8 cellular contexts compared by ENCODE assay signal in genomic region chr1:16073490-16074104, GRCh38. TPM values are rescaled to one million over a fixed set of nuclear protein-coding genes. Genes with fewer than 3 reads are reported as not detected.
DNase-seq lines count a peak whose midpoint lies in the region; TF ChIP-seq lines count a peak whose summit lies in the region.

Gene FAM131C (minus strand): TSS chr1:16073651. CDS start chr1:16073442, 209 bp downstream.

- H3K27me3 ChIP-seq in left ventricle myocardium inferior (ENCODE audit: low read depth) (peaks cover 16% of the 10 kb centered on the region), skeletal muscle satellite cell (ENCODE audit: control insufficient read depth, insufficient read depth, low read length) (no peaks in the 10 kb centered on the region)

- H3K4me1 ChIP-seq in OCI-LY7 (ENCODE audit: insufficient read depth, low read length, poor library complexity, severe bottlenecking) (peaks cover 11% of the 10 kb centered on the region), left ventricle myocardium inferior (peaks cover 48% of the 10 kb centered on the region), skeletal muscle satellite cell (ENCODE audit: control insufficient read depth, insufficient read depth, low read length) (peaks cover 44% of the 10 kb centered on the region)

- H3K27me3 Mint-ChIP-seq in activated naive CD4-positive, alpha-beta T cell treated with anti-CD3 and anti-CD28 coated beads, Interleukin-2, amount 10 ng/mL, durations not matched to agents 7 days and 5 days: peaks cover 67% of the 10 kb centered on the region

- H3K9me2 ChIP-seq in OCI-LY7 (ENCODE audit: insufficient read depth, low read length): no peaks in the 10 kb centered on the region

- DNase-seq in NCI-H2196 (lab: John Stamatoyannopoulos, UW; ENCODE audit: unreplicated experiment) (peak; percentile 62), NCI-H2196 treated with DMSO at 0.1 percent for 48 hours (lab: John Stamatoyannopoulos, UW; ENCODE audit: unreplicated experiment) (no peak), OCI-LY7 (ENCODE audit: low spot score) (peak; percentile 51), left ventricle myocardium inferior (no peak), NCI-H1048 (lab: John Stamatoyannopoulos, UW) (no peak), NCI-H2107 (lab: John Stamatoyannopoulos, UW) (no peak)
- DNase-seq in activated naive CD4-positive, alpha-beta T cell treated with anti-CD3 and anti-CD28 coated beads, Interleukin-2, amount 10 ng/mL, durations not matched to agents 7 days and 5 days: peak; percentile 49

- H3K79me2 ChIP-seq in OCI-LY7 (ENCODE audit: insufficient read depth, low read depth, low read length): no peaks in the 10 kb centered on the region

- H3K36me3 ChIP-seq in OCI-LY7 (ENCODE audit: insufficient read depth, low read length) (no peaks in the 10 kb centered on the region), left ventricle myocardium inferior (no peaks in the 10 kb centered on the region), skeletal muscle satellite cell (ENCODE audit: insufficient read depth, low read length) (no peaks in the 10 kb centered on the region)

- no TSS peak for BruUV-seq in OCI-LY7 (replicated peaks; lab: Mats Ljungman, UMichigan)

- H3K27ac ChIP-seq in OCI-LY7 (ENCODE audit: low read depth, low read length, poor library complexity, severe bottlenecking): no peak within 1 kb of the TSS
- H3K27ac ChIP-seq in left ventricle myocardium inferior (replicated peaks): no peak within 1 kb of the TSS

- peaks cover 34% of the 10 kb centered on the region for H3K4me1 Mint-ChIP-seq in activated naive CD4-positive, alpha-beta T cell treated with anti-CD3 and anti-CD28 coated beads, Interleukin-2, amount 10 ng/mL, durations not matched to agents 7 days and 5 days

- H2AFZ ChIP-seq in OCI-LY7 (ENCODE audit: low read length): peak within 1 kb of the TSS; percentile 65; the same call in 1 of the 2 replicates

- POLR2A ChIA-PET in OCI-LY7 (lab: Charles Lee): interaction anchor here (0.6 kb wide), 1 partner anchor 1481 kb away, joined by 4 read pairs; no protein-coding TSS in a partner anchor

- CTCF ChIA-PET in OCI-LY7 (lab: Charles Lee; ENCODE audit: unreplicated experiment): interaction anchor here (1.0 kb wide), 1 partner anchor 18 kb away, joined by 3 read pairs; no protein-coding TSS in a partner anchor
- CTCF ChIA-PET in activated naive CD4-positive, alpha-beta T cell treated with anti-CD3 and anti-CD28 coated beads, Interleukin-2, amount 10 ng/mL, durations not matched to agents 7 days and 5 days (lab: Charles Lee): interaction anchor here (0.8 to 2.3 kb wide), 11 partner anchors 8 to 175 kb away, joined by 3 to 11 read pairs (median 3); no protein-coding TSS in a partner anchor

- peaks cover 2% of the 10 kb centered on the region for H3K36me3 Mint-ChIP-seq in activated naive CD4-positive, alpha-beta T cell treated with anti-CD3 and anti-CD28 coated beads, Interleukin-2, amount 10 ng/mL, durations not matched to agents 7 days and 5 days

- intact Hi-C loops in OCI-LY7 (cut with micrococcal nuclease; ENCODE audit: unreplicated experiment) (no loop called here), left ventricle myocardium inferior (cut with micrococcal nuclease) (no loop called here)

- no peak within 1 kb of the TSS for H3K27ac Mint-ChIP-seq in activated naive CD4-positive, alpha-beta T cell treated with anti-CD3 and anti-CD28 coated beads, Interleukin-2, amount 10 ng/mL, durations not matched to agents 7 days and 5 days

- peak within 1 kb of the TSS; percentile 83 for H3K4me2 ChIP-seq in OCI-LY7 (ENCODE audit: low read length)
- H3K4me2 ChIP-seq in skeletal muscle satellite cell (ENCODE audit: low read length): peak within 1 kb of the TSS; percentile 77

- no peaks in the 10 kb centered on the region for H3K9me3 ChIP-seq in OCI-LY7 (ENCODE audit: low read length)
- H3K9me3 ChIP-seq in left ventricle myocardium inferior (replicated peaks): no peaks in the 10 kb centered on the region
- no peaks in the 10 kb centered on the region for H3K9me3 ChIP-seq in skeletal muscle satellite cell (replicated peaks; ENCODE audit: low read length)

- H3K4me3 ChIP-seq in OCI-LY7 (ENCODE audit: low read depth, low read length, poor library complexity, severe bottlenecking): peak within 1 kb of the TSS; percentile 63
- peak within 1 kb of the TSS; percentile 67 for H3K4me3 ChIP-seq in left ventricle myocardium inferior
- H3K4me3 ChIP-seq in skeletal muscle satellite cell (ENCODE audit: low read length): peak within 1 kb of the TSS; percentile 60

- no peaks in the 10 kb centered on the region for H3K9me3 Mint-ChIP-seq in activated naive CD4-positive, alpha-beta T cell treated with anti-CD3 and anti-CD28 coated beads, Interleukin-2, amount 10 ng/mL, durations not matched to agents 7 days and 5 days

- peak within 1 kb of the TSS; percentile 40 for H3K9ac ChIP-seq in skeletal muscle satellite cell (ENCODE audit: low read depth, low read length)

- TF ChIP-seq CTCF in OCI-LY7 (conservative IDR thresholded peaks at IDR 0.05; ENCODE audit: low read length): peak; percentile 57; the same call in 1 of the 2 replicates
- peak; percentile 52 for TF ChIP-seq CTCF in left ventricle myocardium inferior (IDR thresholded peaks at IDR 0.05; ENCODE audit: borderline replicate concordance)

- H3K4me3 Mint-ChIP-seq in activated naive CD4-positive, alpha-beta T cell treated with anti-CD3 and anti-CD28 coated beads, Interleukin-2, amount 10 ng/mL, durations not matched to agents 7 days and 5 days: peak within 1 kb of the TSS; percentile 67

- H4K20me1 ChIP-seq in OCI-LY7 (ENCODE audit: insufficient read depth, low read length): no peaks in the 10 kb centered on the region

RNA-seq across cellular contexts. Expression of gene FAM131C, which starts in this region (rescaled TPM):
- total RNA-seq in OCI-LY7 (2014; rRNA removed; shearing (Covaris generic)): not detected in 2 replicates
- total RNA-seq in OCI-LY7 (2022) (not detected in 2 replicates), left ventricle myocardium inferior (5.4 TPM)
- total RNA-seq in skeletal muscle satellite cell (2012; rRNA removed): 0.51 TPM in 1 of 2 replicates, not detected in the other

Comparison
In these comparisons a context has a peak if more than half of its experiments do, and no peak if none do; other contexts are left out.
1. DNase-seq: peak in NCI-H2196 (single experiment) and activated naive CD4-positive, alpha-beta T cell treated with anti-CD3 and anti-CD28 coated beads, Interleukin-2, amount 10 ng/mL, durations not matched to agents 7 days and 5 days (single experiment); none in NCI-H2196 treated with DMSO at 0.1 percent for 48 hours (single experiment), left ventricle myocardium inferior (single experiment), NCI-H1048 (single experiment) and NCI-H2107 (single experiment).
2. Peak in DNase-seq, H3K4me3 ChIP-seq and H3K4me2 ChIP-seq in OCI-LY7; RNA of the gene not detected or under 1 TPM.
3. Peak in every context shown above with its lines, with median percentiles within 50 percentile points of each other: H3K4me3 ChIP-seq.